Comparison of ENCODE assay signal across 1 cellular context in genomic region chr19:411723-412355, GRCh38.
TF ChIP-seq lines count a peak whose summit lies in the region.

No MANE protein-coding gene starts in this region.

TF ChIP-seq in H1, 55 proteins besides CTCF, POLR2A, EP300 and RAD21:
- TF ChIP-seq PHF8 (conservative IDR thresholded peaks at IDR 0.05; ENCODE audit: low read depth, low read length) (no peak), CHD1 (IDR thresholded peaks at IDR 0.05; ENCODE audit: low read depth, low read length) (no peak), RNF2 (IDR thresholded peaks at IDR 0.05; ENCODE audit: borderline replicate concordance, low read depth, low read length, missing control alignments, poor library complexity, severe bottlenecking) (no peak), TAF7 (optimal IDR thresholded peaks at IDR 0.05; ENCODE audit: borderline replicate concordance, low read depth, low read length) (no peak), YY1 (IDR thresholded peaks at IDR 0.05; ENCODE audit: low read depth, low read length) (no peak), SUZ12 (IDR thresholded peaks at IDR 0.05; ENCODE audit: low read length) (no peak), CHD2 (IDR thresholded peaks at IDR 0.05; ENCODE audit: low read length) (no peak), POU5F1 (IDR thresholded peaks at IDR 0.05; ENCODE audit: low read depth, low read length) (no peak)
- TF ChIP-seq, protein P1, sequence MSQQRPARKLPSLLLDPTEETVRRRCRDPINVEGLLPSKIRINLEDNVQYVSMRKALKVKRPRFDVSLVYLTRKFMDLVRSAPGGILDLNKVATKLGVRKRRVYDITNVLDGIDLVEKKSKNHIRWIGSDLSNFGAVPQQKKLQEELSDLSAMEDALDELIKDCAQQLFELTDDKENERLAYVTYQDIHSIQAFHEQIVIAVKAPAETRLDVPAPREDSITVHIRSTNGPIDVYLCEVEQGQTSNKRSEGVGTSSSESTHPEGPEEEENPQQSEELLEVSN (IDR thresholded peaks at IDR 0.05): no peak
